In the genomic region with DNA sequence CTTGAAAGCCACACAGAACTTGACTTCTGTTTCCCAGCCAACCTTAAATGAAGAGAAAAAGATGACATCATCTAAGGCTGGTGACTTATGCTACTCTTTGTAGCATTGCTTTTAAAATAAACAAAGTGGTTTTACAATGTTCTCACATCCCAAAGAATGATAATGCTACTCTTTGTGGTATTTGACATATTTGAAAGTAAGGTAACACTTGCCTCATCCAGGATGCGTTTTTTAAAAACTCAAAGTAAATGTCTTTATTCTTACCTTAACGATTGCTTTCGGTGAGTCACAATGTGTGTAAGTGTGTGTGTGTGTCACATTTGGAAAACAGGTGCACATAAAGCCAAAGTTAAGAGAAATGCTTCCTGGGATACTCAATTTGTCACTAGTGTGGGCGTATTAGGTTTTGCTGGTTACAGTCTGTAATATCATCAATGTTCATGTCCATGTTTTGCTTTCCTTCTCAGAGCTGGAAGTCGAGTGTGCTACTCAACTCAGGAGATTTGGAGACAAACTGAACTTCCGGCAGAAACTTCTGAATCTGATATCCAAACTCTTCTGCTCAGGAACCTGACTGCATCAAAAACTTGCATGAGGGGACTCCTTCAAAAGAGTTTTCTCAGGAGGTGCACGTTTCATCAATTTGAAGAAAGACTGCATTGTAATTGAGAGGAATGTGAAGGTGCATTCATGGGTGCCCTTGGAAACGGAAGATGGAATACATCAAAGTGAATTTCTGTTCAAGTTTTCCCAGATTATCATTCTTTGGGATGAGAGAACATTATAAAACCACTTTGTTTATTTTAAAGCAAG, we compare ENCODE assay signal across 9 cellular contexts.
DNase-seq lines count a peak whose midpoint lies in the region; ATAC-seq and TF ChIP-seq lines count a peak whose summit lies in the region.
"Had no signal": no experiment of that assay in that cellular context is flagged by ENCODE, and none has a peak within 500 bp of the region (broad histone marks: within the 10 kb centered on the region; RNA-seq: fewer than 3 reads in every experiment).

No MANE protein-coding gene starts in this region.

- peak overlapping the region; percentile 23 for H3K27ac ChIP-seq in neutrophil
- H3K27ac ChIP-seq: esophagus muscularis mucosa had no signal

- DNase-seq in NCI-H748 (lab: John Stamatoyannopoulos, UW; ENCODE audit: unreplicated experiment) = peak; percentile 53
- DNase-seq in NCI-H748 treated with DMSO at 0.1 percent for 48 hours (lab: John Stamatoyannopoulos, UW) = no peak
- DNase-seq in NCI-H69 (lab: John Stamatoyannopoulos, UW) = peak; percentile 62
- DNase-seq in dedifferentiated amniotic fluid mesenchymal stem cell (ENCODE audit: extremely low spot score) = peak; percentile 69

- no peak overlapping the region for H3K4me3 ChIP-seq in neutrophil (ENCODE audit: low read depth in 1 of 2, low read length in 1 of 2)
- H3K4me3 ChIP-seq: esophagus muscularis mucosa had no signal

- peaks cover 6% of the 10 kb centered on the region for H3K36me3 ChIP-seq in neutrophil
- H3K36me3 ChIP-seq: esophagus muscularis mucosa had no signal

- no peak for TF ChIP-seq CTCF in neutrophil (IDR thresholded peaks at IDR 0.05)

- ATAC-seq in HG03432 (IDR thresholded peaks at IDR 0.05; ENCODE audit: unreplicated experiment) (no peak), GM21717 (IDR thresholded peaks at IDR 0.05; ENCODE audit: unreplicated experiment) (no peak), GM19395 (IDR thresholded peaks at IDR 0.05; ENCODE audit: unreplicated experiment) (no peak)

- H3K4me1 ChIP-seq in neutrophil (ENCODE audit: control insufficient read depth in 1 of 2, insufficient read depth in 1 of 2, low read depth in 1 of 2, low read length in 1 of 2) = peaks cover 52 to 63% of the 10 kb centered on the region in 2 experiments

- no peaks in the 10 kb centered on the region for H3K9me3 ChIP-seq in neutrophil
- H3K9me3 ChIP-seq: esophagus muscularis mucosa had no signal

- no peaks in the 10 kb centered on the region for H3K27me3 ChIP-seq in neutrophil
